Comparison of ENCODE assay signal across 8 cellular contexts in the genomic region with DNA sequence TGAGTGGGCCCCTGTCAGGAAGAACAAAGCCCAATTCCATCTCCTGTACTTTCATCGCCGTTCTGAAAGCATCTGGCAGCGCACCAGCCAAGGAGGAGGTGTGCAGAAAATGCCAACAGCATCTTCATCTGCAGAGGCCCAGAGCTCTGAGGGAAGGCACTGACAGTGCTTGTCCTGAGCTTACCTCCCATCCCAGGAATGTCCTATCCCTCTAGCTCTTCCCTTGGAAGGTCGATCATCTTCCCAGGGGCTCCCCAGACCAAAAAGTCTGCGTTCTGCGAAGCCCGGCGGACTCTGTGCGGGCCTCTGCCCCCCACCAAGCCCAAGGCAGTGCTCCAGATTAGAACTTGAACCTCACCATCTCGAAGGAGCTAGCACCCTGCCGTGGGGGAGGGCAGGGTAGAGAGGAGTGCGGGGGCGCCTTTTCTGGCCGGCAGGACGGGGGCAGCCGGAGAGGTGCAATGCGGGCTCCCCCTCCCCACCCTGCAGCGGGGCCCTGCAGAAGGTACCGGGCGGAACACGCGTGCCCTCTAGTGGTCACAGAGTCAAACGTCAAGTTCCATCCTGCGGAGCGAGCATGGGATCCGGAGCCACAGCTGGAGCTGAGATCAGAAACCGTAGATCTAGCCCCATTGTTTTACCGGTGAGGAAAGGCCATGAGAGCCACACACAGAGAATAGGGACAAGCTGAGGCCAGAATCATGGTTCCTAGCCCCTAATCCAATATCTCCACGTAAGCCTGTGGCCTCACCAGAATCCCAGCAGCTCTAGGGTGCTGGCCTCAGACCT. TPM values are rescaled to one million over a fixed set of nuclear protein-coding genes. Genes with fewer than 3 reads are reported as not detected.
DNase-seq lines count a peak whose midpoint lies in the region; ATAC-seq and TF ChIP-seq lines count a peak whose summit lies in the region.

No MANE protein-coding gene starts in this region.

- ATAC-seq in GM19035 (IDR thresholded peaks at IDR 0.05; ENCODE audit: unreplicated experiment) = peak; percentile 63
- peak; percentile 91 for ATAC-seq in left lung
- ATAC-seq in HG03457 (IDR thresholded peaks at IDR 0.05; ENCODE audit: unreplicated experiment) = no peak

- H3K27me3 ChIP-seq in AG04450 (ENCODE audit: control insufficient read depth, insufficient read depth, low read length) (peaks cover 31% of the 10 kb centered on the region), left lung (peaks cover 0 to 31% of the 10 kb centered on the region in 2 donors)

- H3K9me3 ChIP-seq in AG04450 (ENCODE audit: control insufficient read depth, insufficient read depth, low read length) = no peaks in the 10 kb centered on the region
- no peaks in the 10 kb centered on the region for H3K9me3 ChIP-seq in left lung

- H3K36me3 Mint-ChIP-seq in activated CD4-positive, alpha-beta T cell treated with anti-CD3 and anti-CD28 coated beads, Interleukin-2, amount 10 ng/mL, durations not matched to agents 7 days and 5 days (ENCODE audit: low read depth) = no peaks in the 10 kb centered on the region

- intact Hi-C loops in left lung (cut with DNase I) = no loop called here

- peak; percentile 83 for TF ChIP-seq CTCF in AG04450 (IDR thresholded peaks at IDR 0.05; ENCODE audit: low read depth, low read length)
- TF ChIP-seq CTCF in coronary artery (IDR thresholded peaks at IDR 0.05) = peak; percentile 90
- peak; percentile 86 to 91 for TF ChIP-seq CTCF in left lung (IDR thresholded peaks at IDR 0.05)

- H3K27me3 Mint-ChIP-seq in activated CD4-positive, alpha-beta T cell treated with anti-CD3 and anti-CD28 coated beads, Interleukin-2, amount 10 ng/mL, durations not matched to agents 7 days and 5 days = peaks cover 16% of the 10 kb centered on the region

- H3K4me1 Mint-ChIP-seq in activated CD4-positive, alpha-beta T cell treated with anti-CD3 and anti-CD28 coated beads, Interleukin-2, amount 10 ng/mL, durations not matched to agents 7 days and 5 days = peaks cover 5% of the 10 kb centered on the region

- H3K9me3 Mint-ChIP-seq in activated CD4-positive, alpha-beta T cell treated with anti-CD3 and anti-CD28 coated beads, Interleukin-2, amount 10 ng/mL, durations not matched to agents 7 days and 5 days = no peaks in the 10 kb centered on the region

- POLR2A ChIA-PET in AG04450 (lab: Yijun Ruan, JAX) = no interaction called here
- POLR2A ChIA-PET in activated CD4-positive, alpha-beta T cell treated with anti-CD3 and anti-CD28 coated beads, Interleukin-2, amount 10 ng/mL, durations not matched to agents 7 days and 5 days (lab: Charles Lee) = interaction anchor here (0.5 to 0.6 kb wide), 2 partner anchors 28 to 172 kb away, joined by 3 to 5 read pairs; no protein-coding TSS in a partner anchor

- CTCF ChIA-PET in AG04450 (lab: Charles Lee) = interaction anchor here (0.6 to 4.4 kb wide), 30 partner anchors 8 to 364 kb away, joined by 3 to 71 read pairs (median 4); a partner anchor contains a TSS
- CTCF ChIA-PET in activated CD4-positive, alpha-beta T cell treated with anti-CD3 and anti-CD28 coated beads, Interleukin-2, amount 10 ng/mL, durations not matched to agents 7 days and 5 days (lab: Charles Lee) = interaction anchor here (0.5 to 4.1 kb wide), 38 partner anchors 10 to 745 kb away, joined by 3 to 44 read pairs (median 4); a partner anchor contains a TSS

- peak; percentile 8 for DNase-seq in AG04450 (ENCODE audit: low read depth, low spot score)
- peak; percentile 24 for DNase-seq in NCI-H2227 treated with DMSO at 0.1 percent for 48 hours (lab: John Stamatoyannopoulos, UW)
- peak; percentile 84 for DNase-seq in activated CD4-positive, alpha-beta T cell treated with anti-CD3 and anti-CD28 coated beads, Interleukin-2, amount 10 ng/mL, durations not matched to agents 7 days and 5 days
- no peak for DNase-seq in coronary artery (ENCODE audit: low spot score)
- DNase-seq in left lung = peak; percentile 76 to 91
- peak; percentile 65 to 67 for DNase-seq in stimulated activated CD4-positive, alpha-beta T cell treated with anti-CD3 and anti-CD28 coated beads, Interleukin-4, amount 100 ng/mL, for 48 hours (ENCODE audit: low read depth in 2 of 2)

- H3K27ac ChIP-seq in AG04450 (ENCODE audit: low read depth, low read length) (no peak overlapping the region), coronary artery (no peak overlapping the region), left lung (no peak overlapping the region)

- no peak overlapping the region for H3K4me3 ChIP-seq in AG04450 (ENCODE audit: low read depth, low read length)
- no peak overlapping the region for H3K4me3 ChIP-seq in coronary artery
- H3K4me3 ChIP-seq in left lung = no peak overlapping the region

- no peak overlapping the region for H3K27ac Mint-ChIP-seq in activated CD4-positive, alpha-beta T cell treated with anti-CD3 and anti-CD28 coated beads, Interleukin-2, amount 10 ng/mL, durations not matched to agents 7 days and 5 days

- no peak overlapping the region for H3K4me3 Mint-ChIP-seq in activated CD4-positive, alpha-beta T cell treated with anti-CD3 and anti-CD28 coated beads, Interleukin-2, amount 10 ng/mL, durations not matched to agents 7 days and 5 days

- H3K36me3 ChIP-seq in left lung = no peaks in the 10 kb centered on the region

- H3K4me1 ChIP-seq in left lung = peaks cover 8 to 18% of the 10 kb centered on the region in 2 donors

RNA-seq across cellular contexts. Expression of a gene that starts 5.0 kb away (rescaled TPM):
- polyA plus RNA-seq in AG04450 (2011; rRNA removed) = 0.01 TPM in 1 of 2 replicates, not detected in the other
- polyA minus RNA-seq in AG04450 (2011; rRNA and poly(A)+ RNA removed) = not detected in 2 replicates
- total RNA-seq in activated CD4-positive, alpha-beta T cell treated with anti-CD3 and anti-CD28 coated beads, Interleukin-2, amount 10 ng/mL, durations not matched to agents 7 days and 5 days = not detected
- total RNA-seq in left lung = 1 to 10 TPM; 1.0 to 4.1 TPM

RNA-seq across cellular contexts. Expression of a gene that starts 18.8 kb away (rescaled TPM):
- 0.10 and 0.11 TPM in 2 replicates for polyA plus RNA-seq in AG04450 (2011; rRNA removed)
- polyA minus RNA-seq in AG04450 (2011; rRNA and poly(A)+ RNA removed) = 0.48 TPM in 1 of 2 replicates, not detected in the other
- under 1 TPM in 1 of 2 experiments, not detected in 1; 0.10 TPM for total RNA-seq in activated CD4-positive, alpha-beta T cell treated with anti-CD3 and anti-CD28 coated beads, Interleukin-2, amount 10 ng/mL, durations not matched to agents 7 days and 5 days
- total RNA-seq in left lung = 1 to 10 TPM; 2.2 to 4.7 TPM

RNA-seq across cellular contexts. Expression of a gene that starts 53.3 kb away (rescaled TPM):
- not detected in 2 replicates for polyA plus RNA-seq in AG04450 (2011; rRNA removed)
- polyA minus RNA-seq in AG04450 (2011; rRNA and poly(A)+ RNA removed) = not detected in 2 replicates
- 100 to 1,000 TPM; 117 to 122 TPM for total RNA-seq in activated CD4-positive, alpha-beta T cell treated with anti-CD3 and anti-CD28 coated beads, Interleukin-2, amount 10 ng/mL, durations not matched to agents 7 days and 5 days
- total RNA-seq in left lung = 10 to 100 TPM; 20.4 to 47.2 TPM
